ENCODE assay signal across 8 cellular contexts in genomic region chr2:127857494-127857818, GRCh38. TPM values are rescaled to one million over a fixed set of nuclear protein-coding genes. Genes with fewer than 3 reads are reported as not detected.
DNase-seq lines count a peak whose midpoint lies in the region; ATAC-seq and TF ChIP-seq lines count a peak whose summit lies in the region.

No MANE protein-coding gene starts in this region.

- peak overlapping the region; percentile 91 for H3K4ac ChIP-seq in IMR-90 (ENCODE audit: low read depth, low read length)

- H3K27ac ChIP-seq in IMR-90 (ENCODE audit: insufficient read depth, low read length) = peak overlapping the region; percentile 88
- H3K27ac ChIP-seq in VCaP = peak overlapping the region; percentile 90
- peak overlapping the region; percentile 65 for H3K27ac ChIP-seq in neural cell (ENCODE audit: low read length)

- H2AK5ac ChIP-seq in IMR-90 (ENCODE audit: low read depth, low read length) = peak overlapping the region; percentile 53

- no peak for ATAC-seq in IMR-90 (ENCODE audit: low read depth)

- peaks cover 4% of the 10 kb centered on the region for H3K36me3 ChIP-seq in IMR-90 (ENCODE audit: control insufficient read depth, insufficient read depth, low read length)
- H3K36me3 ChIP-seq in neural cell (ENCODE audit: insufficient read depth, low read length) = no peaks in the 10 kb centered on the region

- H3K23ac ChIP-seq in IMR-90 (ENCODE audit: low read depth, low read length) = peak overlapping the region; percentile 62

- TF ChIP-seq EP300 in neural cell (conservative IDR thresholded peaks at IDR 0.05; ENCODE audit: poor library complexity, severe bottlenecking) = no peak

- H3K9me1 ChIP-seq in IMR-90 (ENCODE audit: insufficient read depth, low read length) = peaks cover 7% of the 10 kb centered on the region

- POLR2A ChIA-PET in IMR-90 (lab: Charles Lee; ENCODE audit: unreplicated experiment) = no interaction called here

- intact Hi-C loops in IMR-90 (cut with micrococcal nuclease) = no loop called here

- TF ChIP-seq RAD21 in IMR-90 (IDR thresholded peaks at IDR 0.05; ENCODE audit: low read length) (no peak), neural cell (conservative IDR thresholded peaks at IDR 0.05) (no peak)

- peak overlapping the region; percentile 70; the same call in 1 of the 2 replicates for H4K91ac ChIP-seq in IMR-90 (ENCODE audit: insufficient read depth, low read depth, low read length)

- H3K27me3 ChIP-seq in IMR-90 (ENCODE audit: control insufficient read depth, insufficient read depth, low read length) (no peaks in the 10 kb centered on the region), neural cell (ENCODE audit: insufficient read depth, low read depth, low read length) (no peaks in the 10 kb centered on the region)

- H2BK20ac ChIP-seq in IMR-90 (ENCODE audit: low read depth, low read length) = no peak overlapping the region

- no peak overlapping the region for H3K18ac ChIP-seq in IMR-90 (ENCODE audit: low read depth, low read length)

- H3K56ac ChIP-seq in IMR-90 (ENCODE audit: extremely low read depth, insufficient read depth, low read length) = peak overlapping the region; percentile 81

- H4K5ac ChIP-seq in IMR-90 (ENCODE audit: low read depth, low read length) = no peak overlapping the region

- peak overlapping the region; percentile 96 for H3K9ac ChIP-seq in IMR-90 (ENCODE audit: low read depth, low read length)
- H3K9ac ChIP-seq in neural cell (ENCODE audit: low read length) = peak overlapping the region; percentile 84

- H3K4me2 ChIP-seq in IMR-90 (ENCODE audit: low read depth, low read length) (peak overlapping the region; percentile 96), neural cell (ENCODE audit: low read length) (peak overlapping the region; percentile 82)

- BruUV-seq in IMR-90 (replicated peaks; lab: Mats Ljungman, UMichigan) = no TSS peak

- peaks cover 25% of the 10 kb centered on the region for H3K79me2 ChIP-seq in neural cell (replicated peaks; ENCODE audit: insufficient read depth, low read length)

- WGBS in IMR-90 (ENCODE audit: extremely low coverage in 2 of 2, insufficient read length in 1 of 2), 2 experiments = 2% methylated on average over 9 of the region's 16 CpGs; no CpG with 5 or more reads in 1 of the 2 experiments

- H3K9me2 ChIP-seq in neural cell (ENCODE audit: insufficient read depth, low read length) = no peaks in the 10 kb centered on the region

- peak; percentile 32 for DNase-seq in activated CD4-positive, alpha-beta T cell treated with anti-CD3 and anti-CD28 coated beads for 48 hours
- DNase-seq in activated CD4-positive, alpha-beta T cell treated with anti-CD3 and anti-CD28 coated beads, Interleukin-2, amount 50 U/mL, for 1 hour = no peak
- no peak for DNase-seq in IMR-90
- no peak for DNase-seq in epithelial cell of proximal tubule (ENCODE audit: low read depth)
- no peak for DNase-seq in kidney glomerular epithelial cell (lab: John Stamatoyannopoulos, UW)
- no peak for DNase-seq in hippocampal formation (lab: John Stamatoyannopoulos, UW)

- H3K79me1 ChIP-seq in IMR-90 (ENCODE audit: low read depth in 1 of 2, low read length in 2 of 2) = peaks cover 26 to 51% of the 10 kb centered on the region in 2 experiments

- CTCF ChIA-PET in IMR-90 (lab: Yijun Ruan, JAX) = no interaction called here

- H2AFZ ChIP-seq in IMR-90 (replicated peaks; ENCODE audit: low read length, poor library complexity) = peak overlapping the region; percentile 100
- H2AFZ ChIP-seq in neural cell (ENCODE audit: low read depth, low read length) = peak overlapping the region; percentile 83

- peaks cover 2% of the 10 kb centered on the region; the same call in 1 of the 2 replicates for H3K4me1 ChIP-seq in IMR-90 (ENCODE audit: control insufficient read depth, insufficient read depth, low read length)

- peak overlapping the region; percentile 82 for H2BK5ac ChIP-seq in IMR-90 (ENCODE audit: low read depth, low read length, poor library complexity, severe bottlenecking)

- H2BK120ac ChIP-seq in IMR-90 (ENCODE audit: low read depth, low read length) = 0 out of 2 replicates have a peak overlapping the region, but pooled peaks have one; percentile 33

- in situ Hi-C loops in IMR-90 (cut with MboI; ENCODE audit: low sequenced_read_pairs) = no loop called here

- TF ChIP-seq CTCF in IMR-90 (conservative IDR thresholded peaks at IDR 0.05; ENCODE audit: low read depth, low read length) (no peak), VCaP (conservative IDR thresholded peaks at IDR 0.05) (no peak), epithelial cell of proximal tubule (conservative IDR thresholded peaks at IDR 0.05; ENCODE audit: low read depth, low read length) (no peak), neural cell (IDR thresholded peaks at IDR 0.05; ENCODE audit: poor library complexity, severe bottlenecking) (no peak)

- no peaks in the 10 kb centered on the region for H3F3A ChIP-seq in neural cell (ENCODE audit: insufficient read depth, low read length, poor library complexity, severe bottlenecking)

- peak overlapping the region; percentile 74 for H2AK9ac ChIP-seq in IMR-90 (replicated peaks; ENCODE audit: low read depth, low read length, poor library complexity)

- H4K8ac ChIP-seq in IMR-90 (ENCODE audit: low read depth in 2 of 2, low read length in 2 of 2) = peak overlapping the region; percentile 80 to 85

- H4K20me1 ChIP-seq in IMR-90 (ENCODE audit: insufficient read depth, low read length) (peaks cover 35% of the 10 kb centered on the region), neural cell (ENCODE audit: insufficient read depth) (no peaks in the 10 kb centered on the region)

- TF ChIP-seq POLR2A in IMR-90 (IDR thresholded peaks at IDR 0.05; ENCODE audit: low read depth, low read length) = no peak

- H3K9me3 ChIP-seq in IMR-90 (ENCODE audit: control insufficient read depth, insufficient read depth, low read length) (no peaks in the 10 kb centered on the region), neural cell (ENCODE audit: low read length) (no peaks in the 10 kb centered on the region)

- H3K4me3 ChIP-seq in IMR-90 (ENCODE audit: insufficient read depth, low read depth, low read length) = peak overlapping the region; percentile 76
- peak overlapping the region; percentile 92 for H3K4me3 ChIP-seq in epithelial cell of proximal tubule (ENCODE audit: low read depth, low read length)
- H3K4me3 ChIP-seq in neural cell (ENCODE audit: low read length) = peak overlapping the region; percentile 97

- 0 out of 3 replicates have a peak overlapping the region, but pooled peaks have one; percentile 13 for H2BK15ac ChIP-seq in IMR-90 (ENCODE audit: low read depth, low read length)

- peak overlapping the region; percentile 82 for H3K14ac ChIP-seq in IMR-90 (replicated peaks; ENCODE audit: low read depth, low read length)

- dilution Hi-C loops in IMR-90 (cut with HindIII; ENCODE audit: low sequenced_read_pairs, unreplicated experiment) = no loop called here

TF ChIP-seq in IMR-90, 13 proteins besides CTCF, POLR2A, EP300 and RAD21 (continues in another document):
- no peak for TF ChIP-seq SMC3 (IDR thresholded peaks at IDR 0.05; ENCODE audit: low read depth, low read length)
- TF ChIP-seq CHD1 (IDR thresholded peaks at IDR 0.05; ENCODE audit: low read depth, low read length) = no peak
- no peak for TF ChIP-seq MAZ (IDR thresholded peaks at IDR 0.05; ENCODE audit: borderline replicate concordance, low read depth, low read length)
- no peak for TF ChIP-seq BHLHE40 (IDR thresholded peaks at IDR 0.05; ENCODE audit: low read depth, low read length)

TF ChIP-seq in neural cell, 6 proteins besides CTCF, POLR2A, EP300 and RAD21 (continues in another document):
- TF ChIP-seq EZH2 (IDR thresholded peaks at IDR 0.05; ENCODE audit: borderline replicate concordance, insufficient read depth, low read length, poor library complexity, severe bottlenecking) (no peak), TAF1 (IDR thresholded peaks at IDR 0.05; ENCODE audit: low read depth) (no peak), SMC3 (conservative IDR thresholded peaks at IDR 0.05; ENCODE audit: poor library complexity) (no peak), MXI1 (conservative IDR thresholded peaks at IDR 0.05; ENCODE audit: poor library complexity, severe bottlenecking) (no peak), POLR2AphosphoS5 (IDR thresholded peaks at IDR 0.05) (no peak)

RNA-seq across cellular contexts. Expression of gene POLR2D, which starts 0.5 kb away (rescaled TPM):
- total RNA-seq in IMR-90 (2012; rRNA removed) (41.6 and 42.2 TPM in 2 replicates), epithelial cell of proximal tubule (19.7 and 25.1 TPM in 2 replicates)
- polyA plus RNA-seq in IMR-90 (2012; rRNA removed) (12.9 and 18.0 TPM in 2 replicates), neural cell (20.8 and 27.2 TPM in 2 replicates)
- polyA plus RNA-seq in IMR-90 (2012; cell fraction: cytosol; rRNA removed) = 4.8 and 9.3 TPM in 2 replicates
- 1.8 and 7.5 TPM in 2 replicates for polyA plus RNA-seq in IMR-90 (2012; cell fraction: nucleus; rRNA removed; ENCODE audit: low replicate concordance)
- 42.0 and 43.3 TPM in 2 replicates for polyA minus RNA-seq in neural cell

RNA-seq across cellular contexts. Expression of gene AMMECR1L, which starts 28.3 kb away (rescaled TPM):
- 14.0 and 16.1 TPM in 2 replicates for total RNA-seq in IMR-90 (2012; rRNA removed)
- polyA plus RNA-seq in IMR-90 (2012; rRNA removed) = 11.0 and 13.4 TPM in 2 replicates
- polyA plus RNA-seq in IMR-90 (2012; cell fraction: cytosol; rRNA removed) = 4.8 and 6.4 TPM in 2 replicates
- polyA plus RNA-seq in IMR-90 (2012; cell fraction: nucleus; rRNA removed; ENCODE audit: low replicate concordance) = 9.6 and 30.5 TPM in 2 replicates
- 10.7 and 14.0 TPM in 2 replicates for total RNA-seq in epithelial cell of proximal tubule
- polyA plus RNA-seq in neural cell = 19.5 and 23.3 TPM in 2 replicates
- 21.2 and 23.2 TPM in 2 replicates for polyA minus RNA-seq in neural cell

RNA-seq across cellular contexts. Expression of gene WDR33, which starts 46.5 kb away (rescaled TPM):
- total RNA-seq in IMR-90 (2012; rRNA removed) (41.2 and 47.8 TPM in 2 replicates), epithelial cell of proximal tubule (12.3 and 21.2 TPM in 2 replicates)
- polyA plus RNA-seq in IMR-90 (2012; rRNA removed) (14.9 and 19.6 TPM in 2 replicates), neural cell (58.0 and 58.7 TPM in 2 replicates)
- 2.9 and 4.0 TPM in 2 replicates for polyA plus RNA-seq in IMR-90 (2012; cell fraction: cytosol; rRNA removed)
- polyA plus RNA-seq in IMR-90 (2012; cell fraction: nucleus; rRNA removed; ENCODE audit: low replicate concordance) = 8.6 and 18.7 TPM in 2 replicates
- 160 and 189 TPM in 2 replicates for polyA minus RNA-seq in neural cell
